In genomic region chr15:90211009-90211408, GRCh38 we compare ENCODE assay signal across 12 cellular contexts. TPM values are rescaled to one million over a fixed set of nuclear protein-coding genes. Genes with fewer than 3 reads are reported as not detected.
DNase-seq lines count a peak whose midpoint lies in the region; ATAC-seq, FAIRE-seq and TF ChIP-seq lines count a peak whose summit lies in the region.
"Had no signal": no experiment of that assay in that cellular context is flagged by ENCODE, and none has a peak within 500 bp of the region (broad histone marks: within the 10 kb centered on the region; RNA-seq: fewer than 3 reads in every experiment).

No MANE protein-coding gene starts in this region.

- TF ChIP-seq RAD21 in HepG2 (CRISPR knock-in tag; IDR thresholded peaks at IDR 0.05), result no peak

- POLR2A ChIA-PET in HepG2 (lab: Yijun Ruan, JAX), result no interaction called here

- no peaks in the 10 kb centered on the region for H4K20me1 ChIP-seq in HepG2 (ENCODE audit: insufficient read depth, low read length)

- H3K27ac Mint-ChIP-seq in IgD-negative memory B cell, result peak overlapping the region; percentile 85 to 92 (median 90)

- H3K27ac ChIP-seq in body of pancreas (peak overlapping the region; percentile 19 to 92 (median 91)), HepG2 (ENCODE audit: extremely low read length, insufficient read depth, low read length) (peak overlapping the region; percentile 19), spleen (peak overlapping the region in 7 of 8 donors; percentile 14 to 86 (median 69))
- no peak overlapping the region for H3K27ac ChIP-seq in effector memory CD4-positive, alpha-beta T cell (ENCODE audit: insufficient read depth, low read length, poor library complexity, severe bottlenecking)

- H3K4me2 ChIP-seq in HepG2 (ENCODE audit: low read depth, low read length), result peak overlapping the region; percentile 28; the same call in 1 of the 2 replicates

- peak overlapping the region; percentile 44 to 89 (median 79) for H3K4me3 Mint-ChIP-seq in IgD-negative memory B cell

- WGBS in body of pancreas, 2 donors, result 84 to 94% methylated on average over 7 to 8 of the region's 9 CpGs
- WGBS in HepG2 (ENCODE audit: low lambda C conversion rate), result 100% methylated on average over 2 of the region's 9 CpGs
- WGBS in spleen, 5 donors, result 66 to 92% (median 76%) methylated on average over 6 to 9 of the region's 9 CpGs

- intact Hi-C loops in body of pancreas (cut with DNase I), result loop anchor here (5.0 kb wide), 1 partner anchor 49 kb away; no protein-coding TSS in a partner anchor
- intact Hi-C loops in HepG2 (cut with micrococcal nuclease; ENCODE audit: unreplicated experiment), result no loop called here
- intact Hi-C loops in spleen (cut with DNase I; ENCODE audit: low total_unique reads), result no loop called here

- FAIRE-seq in HepG2 (lab: Jason Lieb, UNC) (no peak), frontal cortex (lab: Jason Lieb, UNC) (no peak)

- TF ChIP-seq CTCF in body of pancreas (IDR thresholded peaks at IDR 0.05) (no peak), HepG2 (CRISPR knock-in tag; IDR thresholded peaks at IDR 0.05) (no peak), spleen (IDR thresholded peaks at IDR 0.05 in 8 of 11, conservative IDR thresholded peaks at IDR 0.05 in 3 of 11) (no peak)

- no peaks in the 10 kb centered on the region for H3K79me2 ChIP-seq in HepG2 (ENCODE audit: insufficient read depth, low read length)

- DNase-seq in body of pancreas, result no peak
- no peak for DNase-seq in HepG2 (ENCODE audit: low spot score)
- no peak for DNase-seq in spleen
- no peak for DNase-seq in NCI-H1092 treated with DMSO at 0.1 percent for 48 hours (lab: John Stamatoyannopoulos, UW)
- DNase-seq in frontal cortex (ENCODE audit: low spot score in 2 of 2), result no peak
- DNase-seq in effector memory CD4-positive, alpha-beta T cell, result no peak
- no peak for DNase-seq in stimulated activated CD4-positive, alpha-beta T cell treated with anti-CD3 and anti-CD28 coated beads, Interleukin-4, amount 100 ng/mL, for 24 hours
- DNase-seq: activated CD8-positive, alpha-beta memory T cell treated with anti-CD3 and anti-CD28 coated beads, Interleukin-2, amount 50 U/mL, for 48 hours; CD4-positive, alpha-beta memory T cell; effector CD8-positive, alpha-beta T cell; NCI-H524 treated with DMSO at 0.1 percent for 48 hours had no signal

- in situ Hi-C loops in HepG2 (cut with HindIII; ENCODE audit: extremely low pct_ligation_motif_present, low pct_unique_long_range_greater_than_20kb), result no loop called here

- H3K27me3 ChIP-seq in body of pancreas (no peaks in the 10 kb centered on the region), HepG2 (ENCODE audit: control insufficient read depth in 1 of 2, insufficient read depth in 2 of 2, low read length in 2 of 2) (no peaks in the 10 kb centered on the region), spleen (replicated peaks in 1 of 7) (no peaks in the 10 kb centered on the region)
- H3K27me3 ChIP-seq in effector memory CD4-positive, alpha-beta T cell (replicated peaks; ENCODE audit: control insufficient read depth, insufficient read depth, low read length, poor library complexity, severe bottlenecking), result no peaks in the 10 kb centered on the region

- H3K9me3 Mint-ChIP-seq in IgD-negative memory B cell, result no peaks in the 10 kb centered on the region
- H3K9me3 Mint-ChIP-seq: CD4-positive, alpha-beta memory T cell had no signal

- H3K9me3 ChIP-seq in body of pancreas (no peaks in the 10 kb centered on the region), HepG2 (ENCODE audit: low read length) (no peaks in the 10 kb centered on the region), spleen (no peaks in the 10 kb centered on the region)
- H3K9me3 ChIP-seq in effector memory CD4-positive, alpha-beta T cell (ENCODE audit: control insufficient read depth, low read length), result no peaks in the 10 kb centered on the region

- no peak for ATAC-seq in body of pancreas
- peak; percentile 23 for ATAC-seq in HepG2

- TF ChIP-seq EP300 in HepG2 (IDR thresholded peaks at IDR 0.05; ENCODE audit: low read depth in 2 of 2, low read length in 2 of 2), result no peak
- TF ChIP-seq EP300 in HepG2 (CRISPR knock-in tag; IDR thresholded peaks at IDR 0.05; ENCODE audit: borderline replicate concordance), result no peak

- peaks cover 18% of the 10 kb centered on the region for H3K36me3 Mint-ChIP-seq in IgD-negative memory B cell

- CTCF ChIA-PET in HepG2 (lab: Yijun Ruan, JAX; ENCODE audit: low intra/inter-chr PET ratio, low total read pairs), result no interaction called here

- peaks cover 63% of the 10 kb centered on the region for H3K4me1 ChIP-seq in body of pancreas
- peaks cover 31% of the 10 kb centered on the region for H3K4me1 ChIP-seq in HepG2 (ENCODE audit: insufficient read depth, low read length)
- peaks cover 46 to 100% (median 85%) of the 10 kb centered on the region in 6 donors for H3K4me1 ChIP-seq in spleen
- peaks cover 9% of the 10 kb centered on the region for H3K4me1 ChIP-seq in effector memory CD4-positive, alpha-beta T cell (ENCODE audit: control insufficient read depth, insufficient read depth, low read length, poor library complexity, severe bottlenecking)

- H3K4me1 Mint-ChIP-seq in IgD-negative memory B cell, result peaks cover 45 to 78% (median 67%) of the 10 kb centered on the region in 3 donors

- H3K27me3 Mint-ChIP-seq in IgD-negative memory B cell, result peaks cover 2% of the 10 kb centered on the region
- H3K27me3 Mint-ChIP-seq: CD4-positive, alpha-beta memory T cell had no signal

- H2AFZ ChIP-seq in HepG2 (ENCODE audit: low read length), result no peak overlapping the region

- H3K4me3 ChIP-seq in body of pancreas (no peak overlapping the region), HepG2 (replicated peaks in 1 of 3; ENCODE audit: insufficient read depth in 1 of 3, low read depth in 2 of 3, low read length in 3 of 3) (no peak overlapping the region), spleen (peak overlapping the region in 1 of 8 donors; percentile 31)
- no peak overlapping the region for H3K4me3 ChIP-seq in effector memory CD4-positive, alpha-beta T cell (ENCODE audit: insufficient read depth, low read depth, low read length, poor library complexity, severe bottlenecking)

- H3K36me3 ChIP-seq in body of pancreas (replicated peaks in 1 of 2; ENCODE audit: insufficient read depth in 1 of 2, low read depth in 2 of 2), result no peaks in the 10 kb centered on the region
- peaks cover 2 to 7% of the 10 kb centered on the region in 2 experiments; a peak in 2 of 5 replicates for H3K36me3 ChIP-seq in HepG2 (replicated peaks in 1 of 2; ENCODE audit: control insufficient read depth in 1 of 2, insufficient read depth in 2 of 2, low read length in 2 of 2)
- H3K36me3 ChIP-seq in spleen, result peaks cover 0 to 70% (median 8%) of the 10 kb centered on the region in 6 donors
- H3K36me3 ChIP-seq in effector memory CD4-positive, alpha-beta T cell (ENCODE audit: control insufficient read depth, insufficient read depth, low read length), result no peaks in the 10 kb centered on the region

- no peak overlapping the region for H3K9ac ChIP-seq in HepG2 (ENCODE audit: insufficient read depth, low read depth, low read length)

- no TSS peak for BruUV-seq in HepG2 (replicated peaks; lab: Mats Ljungman, UMichigan)

- TF ChIP-seq POLR2A in body of pancreas (IDR thresholded peaks at IDR 0.05) (no peak), HepG2 (IDR thresholded peaks at IDR 0.05; ENCODE audit: insufficient read depth in 1 of 2, low read depth in 2 of 2, low read length in 2 of 2) (no peak), spleen (IDR thresholded peaks at IDR 0.05) (no peak)

RNA-seq across cellular contexts. Expression of gene SEMA4B, which starts 9.9 kb away (rescaled TPM):
- 191 TPM for polyA plus RNA-seq in IgD-negative memory B cell
- 10 to 100 TPM; 42.8 to 63.9 TPM for total RNA-seq in body of pancreas
- 1.3 and 2.1 TPM in 2 replicates for total RNA-seq in HepG2 (2016; rRNA removed; fragmentation: Illumina TruSeq; extraction: Trizol)
- 2.8 and 3.6 TPM in 2 replicates for total RNA-seq in HepG2 (2016; cell fraction: cytosol; rRNA removed; fragmentation: Illumina TruSeq; extraction: Trizol; ENCODE audit: low read depth)
- 1.8 and 2.7 TPM in 2 replicates for total RNA-seq in HepG2 (2016; cell fraction: insoluble cytoplasmic fraction; rRNA removed; fragmentation: Illumina TruSeq; extraction: Trizol)
- total RNA-seq in HepG2 (2016; cell fraction: membrane; rRNA removed; fragmentation: Illumina TruSeq; extraction: Trizol), result 1.5 and 1.8 TPM in 2 replicates
- total RNA-seq in HepG2 (2016; cell fraction: nucleus; rRNA removed; fragmentation: Illumina TruSeq; extraction: Trizol), result 4.4 and 5.3 TPM in 2 replicates
- 17.0 and 31.8 TPM in 2 replicates for polyA plus RNA-seq in HepG2 (2011; rRNA removed)
- 11.3 and 13.8 TPM in 2 replicates for polyA plus RNA-seq in HepG2 (2011; cell fraction: cytosol; rRNA removed)
- polyA plus RNA-seq in HepG2 (2011; cell fraction: nucleus; rRNA removed), result 63.8 and 71.1 TPM in 2 replicates
- polyA plus RNA-seq in HepG2 (2012), result 11.2 and 22.4 TPM in 2 replicates
- 0.40 and 0.47 TPM in 2 replicates for polyA plus RNA-seq in HepG2 (2016; cell fraction: cytosol; fragmentation: Illumina TruSeq; extraction: Trizol; ENCODE audit: low read depth)
- polyA plus RNA-seq in HepG2 (2016; cell fraction: insoluble cytoplasmic fraction; fragmentation: Illumina TruSeq; extraction: Trizol; ENCODE audit: low read depth), result 2.0 and 2.2 TPM in 2 replicates
- polyA plus RNA-seq in HepG2 (2016; cell fraction: membrane; fragmentation: Illumina TruSeq; extraction: Trizol; ENCODE audit: low read depth), result 0.70 and 1.2 TPM in 2 replicates
- 14.4 and 14.8 TPM in 2 replicates for polyA plus RNA-seq in HepG2 (2016; cell fraction: nucleus; fragmentation: Illumina TruSeq; extraction: Trizol; ENCODE audit: insufficient read depth, low read depth)
- 42.2 and 71.8 TPM in 2 replicates for polyA minus RNA-seq in HepG2 (2011; rRNA and poly(A)+ RNA removed; ENCODE audit: low replicate concordance)
- 25.4 and 35.9 TPM in 2 replicates for polyA minus RNA-seq in HepG2 (2011; cell fraction: cytosol; rRNA and poly(A)+ RNA removed)
- polyA minus RNA-seq in HepG2 (2011; cell fraction: nucleus; rRNA and poly(A)+ RNA removed), result 35.4 and 39.4 TPM in 2 replicates
- 10 to 100 TPM; 57.7 to 90.0 (median 77.0) TPM for total RNA-seq in spleen
- 10 to 100 TPM; 16.4 to 25.0 (median 16.7) TPM for polyA plus RNA-seq in spleen
- total RNA-seq in frontal cortex, result 35.5 TPM

RNA-seq across cellular contexts. Expression of gene CIB1, which starts 22.7 kb away (rescaled TPM):
- 304 TPM for polyA plus RNA-seq in IgD-negative memory B cell
- total RNA-seq in body of pancreas, result 10 to 100 TPM; 36.6 to 59.0 TPM
- 38.7 and 52.4 TPM in 2 replicates for total RNA-seq in HepG2 (2016; rRNA removed; fragmentation: Illumina TruSeq; extraction: Trizol)
- total RNA-seq in HepG2 (2016; cell fraction: cytosol; rRNA removed; fragmentation: Illumina TruSeq; extraction: Trizol; ENCODE audit: low read depth), result 18.8 and 20.6 TPM in 2 replicates
- 43.1 and 52.3 TPM in 2 replicates for total RNA-seq in HepG2 (2016; cell fraction: insoluble cytoplasmic fraction; rRNA removed; fragmentation: Illumina TruSeq; extraction: Trizol)
- total RNA-seq in HepG2 (2016; cell fraction: membrane; rRNA removed; fragmentation: Illumina TruSeq; extraction: Trizol), result 30.4 and 35.8 TPM in 2 replicates
- 22.1 and 24.2 TPM in 2 replicates for total RNA-seq in HepG2 (2016; cell fraction: nucleus; rRNA removed; fragmentation: Illumina TruSeq; extraction: Trizol)
- polyA plus RNA-seq in HepG2 (2011; rRNA removed), result 72.7 and 73.6 TPM in 2 replicates
- polyA plus RNA-seq in HepG2 (2011; cell fraction: cytosol; rRNA removed), result 50.7 and 83.9 TPM in 2 replicates
- polyA plus RNA-seq in HepG2 (2011; cell fraction: nucleus; rRNA removed), result 47.6 and 49.0 TPM in 2 replicates
- 22.9 and 33.8 TPM in 2 replicates for polyA plus RNA-seq in HepG2 (2012)
- polyA plus RNA-seq in HepG2 (2016; cell fraction: cytosol; fragmentation: Illumina TruSeq; extraction: Trizol; ENCODE audit: low read depth), result 38.0 and 44.9 TPM in 2 replicates
- 88.2 and 89.6 TPM in 2 replicates for polyA plus RNA-seq in HepG2 (2016; cell fraction: insoluble cytoplasmic fraction; fragmentation: Illumina TruSeq; extraction: Trizol; ENCODE audit: low read depth)
- polyA plus RNA-seq in HepG2 (2016; cell fraction: membrane; fragmentation: Illumina TruSeq; extraction: Trizol; ENCODE audit: low read depth), result 44.3 and 53.1 TPM in 2 replicates
- polyA plus RNA-seq in HepG2 (2016; cell fraction: nucleus; fragmentation: Illumina TruSeq; extraction: Trizol; ENCODE audit: insufficient read depth, low read depth), result 71.0 and 73.3 TPM in 2 replicates
- polyA minus RNA-seq in HepG2 (2011; rRNA and poly(A)+ RNA removed; ENCODE audit: low replicate concordance), result 45.8 and 91.0 TPM in 2 replicates
- polyA minus RNA-seq in HepG2 (2011; cell fraction: cytosol; rRNA and poly(A)+ RNA removed), result 10.3 and 12.9 TPM in 2 replicates
- polyA minus RNA-seq in HepG2 (2011; cell fraction: nucleus; rRNA and poly(A)+ RNA removed), result 5.7 TPM in 2 replicates
- total RNA-seq in spleen, result 10 to 100 TPM; 31.7 to 83.2 (median 77.3) TPM
- 100 to 1,000 TPM; 166 to 247 (median 212) TPM for polyA plus RNA-seq in spleen
- 3.7 TPM for total RNA-seq in frontal cortex

RNA-seq across cellular contexts. Expression of gene GDPGP1, which starts 23.0 kb away (rescaled TPM):
- polyA plus RNA-seq in IgD-negative memory B cell (1.3 TPM), HepG2 (2011; rRNA removed) (1.5 and 2.2 TPM in 2 replicates), spleen (1 to 10 TPM; 1.9 to 4.3 (median 3.2) TPM)
- total RNA-seq in body of pancreas (1 to 10 TPM in 1 of 2 donors, under 1 TPM in 1; 0.33 to 5.2 TPM), HepG2 (2016; rRNA removed; fragmentation: Illumina TruSeq; extraction: Trizol) (4.3 and 5.0 TPM in 2 replicates), spleen (10 to 100 TPM in 3 of 7 donors, 1 to 10 TPM in 4; 7.3 to 13.4 (median 9.9) TPM), frontal cortex (4.9 TPM)
- 1.2 TPM in 2 replicates for total RNA-seq in HepG2 (2016; cell fraction: cytosol; rRNA removed; fragmentation: Illumina TruSeq; extraction: Trizol; ENCODE audit: low read depth)
- 5.0 and 6.6 TPM in 2 replicates for total RNA-seq in HepG2 (2016; cell fraction: insoluble cytoplasmic fraction; rRNA removed; fragmentation: Illumina TruSeq; extraction: Trizol)
- total RNA-seq in HepG2 (2016; cell fraction: membrane; rRNA removed; fragmentation: Illumina TruSeq; extraction: Trizol), result 2.4 and 2.8 TPM in 2 replicates
- total RNA-seq in HepG2 (2016; cell fraction: nucleus; rRNA removed; fragmentation: Illumina TruSeq; extraction: Trizol), result 4.7 and 4.8 TPM in 2 replicates
- 0.83 and 1.3 TPM in 2 replicates for polyA plus RNA-seq in HepG2 (2011; cell fraction: cytosol; rRNA removed)
- polyA plus RNA-seq in HepG2 (2011; cell fraction: nucleus; rRNA removed), result 6.5 and 7.4 TPM in 2 replicates
- polyA plus RNA-seq in HepG2 (2012), result 0.84 and 1.2 TPM in 2 replicates
- 0.17 and 0.42 TPM in 2 replicates for polyA plus RNA-seq in HepG2 (2016; cell fraction: cytosol; fragmentation: Illumina TruSeq; extraction: Trizol; ENCODE audit: low read depth)
- polyA plus RNA-seq in HepG2 (2016; cell fraction: insoluble cytoplasmic fraction; fragmentation: Illumina TruSeq; extraction: Trizol; ENCODE audit: low read depth), result 2.4 and 3.1 TPM in 2 replicates
- 0.72 and 0.86 TPM in 2 replicates for polyA plus RNA-seq in HepG2 (2016; cell fraction: membrane; fragmentation: Illumina TruSeq; extraction: Trizol; ENCODE audit: low read depth)
- polyA plus RNA-seq in HepG2 (2016; cell fraction: nucleus; fragmentation: Illumina TruSeq; extraction: Trizol; ENCODE audit: insufficient read depth, low read depth), result 2.7 and 3.3 TPM in 2 replicates
- 18.9 and 23.4 TPM in 2 replicates for polyA minus RNA-seq in HepG2 (2011; rRNA and poly(A)+ RNA removed; ENCODE audit: low replicate concordance)
- polyA minus RNA-seq in HepG2 (2011; cell fraction: cytosol; rRNA and poly(A)+ RNA removed), result 1.2 and 3.0 TPM in 2 replicates
- 12.5 and 15.4 TPM in 2 replicates for polyA minus RNA-seq in HepG2 (2011; cell fraction: nucleus; rRNA and poly(A)+ RNA removed)

RNA-seq across cellular contexts. Expression of gene TTLL13, which starts 38.3 kb away (rescaled TPM):
- polyA plus RNA-seq in IgD-negative memory B cell (0.08 TPM), HepG2 (2011; rRNA removed) (0.07 and 0.08 TPM in 2 replicates), spleen (under 1 TPM; 0.03 to 0.17 (median 0.10) TPM)
- total RNA-seq in body of pancreas (not detected), HepG2 (2016; rRNA removed; fragmentation: Illumina TruSeq; extraction: Trizol) (0.29 TPM in 1 of 2 replicates, not detected in the other), spleen (1 to 10 TPM in 1 of 7 donors, under 1 TPM in 3, not detected in 3; 0.14 to 1.8 (median 0.35) TPM), frontal cortex (under 0.01 TPM)
- total RNA-seq in HepG2 (2016; cell fraction: cytosol; rRNA removed; fragmentation: Illumina TruSeq; extraction: Trizol; ENCODE audit: low read depth), result 0.09 TPM in 1 of 2 replicates, not detected in the other
- 0.11 TPM in 1 of 2 replicates, not detected in the other for total RNA-seq in HepG2 (2016; cell fraction: insoluble cytoplasmic fraction; rRNA removed; fragmentation: Illumina TruSeq; extraction: Trizol)
- total RNA-seq in HepG2 (2016; cell fraction: membrane; rRNA removed; fragmentation: Illumina TruSeq; extraction: Trizol), result 0.21 TPM in 1 of 2 replicates, not detected in the other
- 0.25 TPM in 1 of 2 replicates, not detected in the other for total RNA-seq in HepG2 (2016; cell fraction: nucleus; rRNA removed; fragmentation: Illumina TruSeq; extraction: Trizol)
- polyA plus RNA-seq in HepG2 (2011; cell fraction: cytosol; rRNA removed), result 0.04 and 0.14 TPM in 2 replicates
- 0.21 and 0.51 TPM in 2 replicates for polyA plus RNA-seq in HepG2 (2011; cell fraction: nucleus; rRNA removed)
- polyA plus RNA-seq in HepG2 (2012), result not detected in 2 replicates
- not detected in 2 replicates for polyA plus RNA-seq in HepG2 (2016; cell fraction: cytosol; fragmentation: Illumina TruSeq; extraction: Trizol; ENCODE audit: low read depth)
- not detected in 2 replicates for polyA plus RNA-seq in HepG2 (2016; cell fraction: insoluble cytoplasmic fraction; fragmentation: Illumina TruSeq; extraction: Trizol; ENCODE audit: low read depth)
- polyA plus RNA-seq in HepG2 (2016; cell fraction: membrane; fragmentation: Illumina TruSeq; extraction: Trizol; ENCODE audit: low read depth), result 0.09 TPM in 1 of 2 replicates, not detected in the other
- polyA plus RNA-seq in HepG2 (2016; cell fraction: nucleus; fragmentation: Illumina TruSeq; extraction: Trizol; ENCODE audit: insufficient read depth, low read depth), result 0.28 TPM in 1 of 2 replicates, not detected in the other
- polyA minus RNA-seq in HepG2 (2011; rRNA and poly(A)+ RNA removed; ENCODE audit: low replicate concordance), result not detected in 2 replicates
- not detected in 2 replicates for polyA minus RNA-seq in HepG2 (2011; cell fraction: cytosol; rRNA and poly(A)+ RNA removed)
- polyA minus RNA-seq in HepG2 (2011; cell fraction: nucleus; rRNA and poly(A)+ RNA removed), result 0.26 TPM in 1 of 2 replicates, not detected in the other
- polyA plus RNA-seq: CD4-positive, alpha-beta memory T cell had no signal

RNA-seq across cellular contexts. Expression of gene NGRN, which starts 54.5 kb away (rescaled TPM):
- polyA plus RNA-seq in IgD-negative memory B cell (63.4 TPM), HepG2 (2011; rRNA removed) (39.8 and 44.2 TPM in 2 replicates), spleen (10 to 100 TPM; 27.2 to 53.2 (median 38.0) TPM)
- total RNA-seq in body of pancreas (10 to 100 TPM; 27.4 to 27.8 TPM), HepG2 (2016; rRNA removed; fragmentation: Illumina TruSeq; extraction: Trizol) (63.7 and 77.7 TPM in 2 replicates), spleen (10 to 100 TPM; 45.3 to 52.6 (median 46.8) TPM), frontal cortex (226 TPM)
- 11.5 and 13.8 TPM in 2 replicates for total RNA-seq in HepG2 (2016; cell fraction: cytosol; rRNA removed; fragmentation: Illumina TruSeq; extraction: Trizol; ENCODE audit: low read depth)
- total RNA-seq in HepG2 (2016; cell fraction: insoluble cytoplasmic fraction; rRNA removed; fragmentation: Illumina TruSeq; extraction: Trizol), result 60.1 and 83.0 TPM in 2 replicates
- 39.4 and 40.9 TPM in 2 replicates for total RNA-seq in HepG2 (2016; cell fraction: membrane; rRNA removed; fragmentation: Illumina TruSeq; extraction: Trizol)
- 26.7 and 28.3 TPM in 2 replicates for total RNA-seq in HepG2 (2016; cell fraction: nucleus; rRNA removed; fragmentation: Illumina TruSeq; extraction: Trizol)
- polyA plus RNA-seq in HepG2 (2011; cell fraction: cytosol; rRNA removed), result 31.8 and 47.0 TPM in 2 replicates
- polyA plus RNA-seq in HepG2 (2011; cell fraction: nucleus; rRNA removed), result 12.2 and 16.6 TPM in 2 replicates
- polyA plus RNA-seq in HepG2 (2012), result 42.4 and 48.2 TPM in 2 replicates
- polyA plus RNA-seq in HepG2 (2016; cell fraction: cytosol; fragmentation: Illumina TruSeq; extraction: Trizol; ENCODE audit: low read depth), result 13.2 and 14.3 TPM in 2 replicates
- polyA plus RNA-seq in HepG2 (2016; cell fraction: insoluble cytoplasmic fraction; fragmentation: Illumina TruSeq; extraction: Trizol; ENCODE audit: low read depth), result 79.7 and 93.5 TPM in 2 replicates
- 29.5 and 31.6 TPM in 2 replicates for polyA plus RNA-seq in HepG2 (2016; cell fraction: membrane; fragmentation: Illumina TruSeq; extraction: Trizol; ENCODE audit: low read depth)
- polyA plus RNA-seq in HepG2 (2016; cell fraction: nucleus; fragmentation: Illumina TruSeq; extraction: Trizol; ENCODE audit: insufficient read depth, low read depth), result 39.0 and 42.2 TPM in 2 replicates
- 32.4 and 58.8 TPM in 2 replicates for polyA minus RNA-seq in HepG2 (2011; rRNA and poly(A)+ RNA removed; ENCODE audit: low replicate concordance)
- polyA minus RNA-seq in HepG2 (2011; cell fraction: cytosol; rRNA and poly(A)+ RNA removed), result 15.7 and 19.1 TPM in 2 replicates
- polyA minus RNA-seq in HepG2 (2011; cell fraction: nucleus; rRNA and poly(A)+ RNA removed), result 11.7 and 13.3 TPM in 2 replicates
